ENCODE assay signal across 9 cellular contexts in genomic region chr11:31813242-31813960, GRCh38. TPM values are rescaled to one million over a fixed set of nuclear protein-coding genes. Genes with fewer than 3 reads are reported as not detected.
DNase-seq lines count a peak whose midpoint lies in the region; ATAC-seq and TF ChIP-seq lines count a peak whose summit lies in the region.
"Had no signal": no experiment of that assay in that cellular context is flagged by ENCODE, and none has a peak within 500 bp of the region (broad histone marks: within the 10 kb centered on the region; RNA-seq: fewer than 3 reads in every experiment).

No MANE protein-coding gene starts in this region.

- peaks cover 58% of the 10 kb centered on the region for H3K4me1 Mint-ChIP-seq in activated T-cell treated with anti-CD3 and anti-CD28 coated beads, Interleukin-2, amount 50 U/mL, for 4 hours (ENCODE audit: low read depth)
- H3K4me1 Mint-ChIP-seq in activated naive CD8-positive, alpha-beta T cell treated with anti-CD3 and anti-CD28 coated beads, Interleukin-2, amount 10 ng/mL, durations not matched to agents 7 days and 5 days, result peaks cover 34% of the 10 kb centered on the region

- WGBS in right lobe of liver (ENCODE audit: insufficient coverage, low coverage, low lambda C conversion rate, missing lambda C conversion rate), result under 1% methylated on average over 18 of the region's 31 CpGs
- 4% methylated on average over 31 of the region's 31 CpGs for WGBS in tibial nerve, 2 donors

- POLR2A ChIA-PET in activated naive CD8-positive, alpha-beta T cell treated with anti-CD3 and anti-CD28 coated beads, Interleukin-2, amount 10 ng/mL, durations not matched to agents 7 days and 5 days (lab: Charles Lee), result no interaction called here

- no peaks in the 10 kb centered on the region for H3K9me3 ChIP-seq in right lobe of liver
- no peaks in the 10 kb centered on the region for H3K9me3 ChIP-seq in tibial nerve

- H3K4me3 Mint-ChIP-seq in activated T-cell treated with anti-CD3 and anti-CD28 coated beads, Interleukin-2, amount 50 U/mL, for 4 hours, result peak overlapping the region; percentile 71
- H3K4me3 Mint-ChIP-seq in activated naive CD8-positive, alpha-beta T cell treated with anti-CD3 and anti-CD28 coated beads, Interleukin-2, amount 10 ng/mL, durations not matched to agents 7 days and 5 days, result peak overlapping the region; percentile 19

- H3K27ac ChIP-seq in right lobe of liver (no peak overlapping the region), tibial nerve (no peak overlapping the region)

- H3K4me1 ChIP-seq in right lobe of liver, result peaks cover 0 to 58% (median 19%) of the 10 kb centered on the region in 4 donors
- H3K4me1 ChIP-seq in tibial nerve, result peaks cover 0 to 93% (median 70%) of the 10 kb centered on the region in 4 donors

- no peaks in the 10 kb centered on the region for H3K36me3 ChIP-seq in right lobe of liver
- H3K36me3 ChIP-seq in tibial nerve, result no peaks in the 10 kb centered on the region

- H3K9me3 Mint-ChIP-seq in activated T-cell treated with anti-CD3 and anti-CD28 coated beads, Interleukin-2, amount 50 U/mL, for 4 hours, result no peaks in the 10 kb centered on the region
- no peaks in the 10 kb centered on the region for H3K9me3 Mint-ChIP-seq in activated naive CD8-positive, alpha-beta T cell treated with anti-CD3 and anti-CD28 coated beads, Interleukin-2, amount 10 ng/mL, durations not matched to agents 7 days and 5 days

- peaks cover 68% of the 10 kb centered on the region for H3K27me3 Mint-ChIP-seq in activated T-cell treated with anti-CD3 and anti-CD28 coated beads, Interleukin-2, amount 50 U/mL, for 4 hours (ENCODE audit: low read depth)
- H3K27me3 Mint-ChIP-seq in activated naive CD8-positive, alpha-beta T cell treated with anti-CD3 and anti-CD28 coated beads, Interleukin-2, amount 10 ng/mL, durations not matched to agents 7 days and 5 days, result peaks cover 74% of the 10 kb centered on the region

- no peaks in the 10 kb centered on the region for H3K36me3 Mint-ChIP-seq in activated T-cell treated with anti-CD3 and anti-CD28 coated beads, Interleukin-2, amount 50 U/mL, for 4 hours (ENCODE audit: insufficient read depth)
- peaks cover 6% of the 10 kb centered on the region for H3K36me3 Mint-ChIP-seq in activated naive CD8-positive, alpha-beta T cell treated with anti-CD3 and anti-CD28 coated beads, Interleukin-2, amount 10 ng/mL, durations not matched to agents 7 days and 5 days

- no peak for TF ChIP-seq EP300 in tibial nerve (IDR thresholded peaks at IDR 0.05)

- no peak overlapping the region for H3K27ac Mint-ChIP-seq in activated naive CD8-positive, alpha-beta T cell treated with anti-CD3 and anti-CD28 coated beads, Interleukin-2, amount 10 ng/mL, durations not matched to agents 7 days and 5 days

- no peak for ATAC-seq in activated T-cell treated with anti-CD3 and anti-CD28 coated beads, Interleukin-2, amount 50 U/mL, for 4 hours
- no peak for ATAC-seq in activated naive CD8-positive, alpha-beta T cell treated with anti-CD3 and anti-CD28 coated beads, Interleukin-2, amount 10 ng/mL, durations not matched to agents 7 days and 5 days (ENCODE audit: low read depth)
- ATAC-seq in right lobe of liver (no peak), esophagus mucosa (no peak), sciatic nerve (no peak)

- no peak for TF ChIP-seq CTCF in right lobe of liver (IDR thresholded peaks at IDR 0.05)
- TF ChIP-seq CTCF in tibial nerve (IDR thresholded peaks at IDR 0.05), result no peak

- H3K27me3 ChIP-seq in right lobe of liver (peaks cover 50 to 68% of the 10 kb centered on the region in 2 donors), tibial nerve (peaks cover 9 to 100% of the 10 kb centered on the region in 2 donors)

- peak overlapping the region; percentile 29 to 54 (median 40) for H3K4me3 ChIP-seq in right lobe of liver
- H3K4me3 ChIP-seq in tibial nerve, result peak overlapping the region; percentile 14 to 50 (median 42)

- no peak for DNase-seq in activated T-cell treated with anti-CD3 and anti-CD28 coated beads, Interleukin-2, amount 50 U/mL, for 4 hours
- no peak for DNase-seq in activated T-cell treated with anti-CD3 and anti-CD28 coated beads, Interleukin-2, amount 50 U/mL, for 1 hour
- no peak for DNase-seq in activated naive CD8-positive, alpha-beta T cell treated with anti-CD3 and anti-CD28 coated beads, Interleukin-2, amount 10 ng/mL, durations not matched to agents 7 days and 5 days
- DNase-seq in right lobe of liver (no peak), tibial nerve (ENCODE audit: low spot score in 2 of 2) (no peak), HuH-7.5 (ENCODE audit: low spot score) (no peak), sciatic nerve (ENCODE audit: low spot score) (no peak)
- DNase-seq: NCI-H2029 treated with DMSO at 0.1 percent for 48 hours had no signal

- no peak for TF ChIP-seq POLR2A in right lobe of liver (IDR thresholded peaks at IDR 0.05)
- no peak for TF ChIP-seq POLR2A in tibial nerve (IDR thresholded peaks at IDR 0.05)

- intact Hi-C loops in right lobe of liver (cut with DNase I) (no loop called here), sciatic nerve (cut with DNase I) (no loop called here)

RNA-seq across cellular contexts. Expression of gene PAX6, which starts 2.3 kb away (rescaled TPM):
- not detected for total RNA-seq in activated T-cell treated with anti-CD3 and anti-CD28 coated beads, Interleukin-2, amount 50 U/mL, for 4 hours
- total RNA-seq in activated naive CD8-positive, alpha-beta T cell treated with anti-CD3 and anti-CD28 coated beads, Interleukin-2, amount 10 ng/mL, durations not matched to agents 7 days and 5 days, result not detected
- total RNA-seq in right lobe of liver, result not detected
- not detected for total RNA-seq in tibial nerve
- not detected for total RNA-seq in esophagus mucosa
- not detected for total RNA-seq in sciatic nerve
